Comparison of ENCODE assay signal across 1 cellular context in genomic region chr3:86865506-86865905, GRCh38.
TF ChIP-seq lines count a peak whose summit lies in the region.

No MANE protein-coding gene starts in this region.

TF ChIP-seq in GM23338, 12 proteins besides CTCF, POLR2A, EP300 and RAD21 (continued from another document):
- TF ChIP-seq REST (IDR thresholded peaks at IDR 0.05; ENCODE audit: unreplicated experiment) (no peak), EZH2 (IDR thresholded peaks at IDR 0.05; ENCODE audit: low read depth, unreplicated experiment) (no peak), NANOG (IDR thresholded peaks at IDR 0.05; ENCODE audit: borderline replicate concordance) (no peak), POLR2AphosphoS5 (IDR thresholded peaks at IDR 0.05; ENCODE audit: low read depth) (no peak), EZH2phosphoT487 (IDR thresholded peaks at IDR 0.05; ENCODE audit: unreplicated experiment) (no peak), STAT1 (IDR thresholded peaks at IDR 0.05; ENCODE audit: unreplicated experiment) (no peak), ZNF462 (CRISPR knock-in tag; IDR thresholded peaks at IDR 0.05) (no peak), CREB1 (CRISPR knock-in tag; IDR thresholded peaks at IDR 0.05; ENCODE audit: low read depth) (no peak), ZNF114 (CRISPR knock-in tag; IDR thresholded peaks at IDR 0.05) (no peak)
- TF ChIP-seq, protein P1, sequence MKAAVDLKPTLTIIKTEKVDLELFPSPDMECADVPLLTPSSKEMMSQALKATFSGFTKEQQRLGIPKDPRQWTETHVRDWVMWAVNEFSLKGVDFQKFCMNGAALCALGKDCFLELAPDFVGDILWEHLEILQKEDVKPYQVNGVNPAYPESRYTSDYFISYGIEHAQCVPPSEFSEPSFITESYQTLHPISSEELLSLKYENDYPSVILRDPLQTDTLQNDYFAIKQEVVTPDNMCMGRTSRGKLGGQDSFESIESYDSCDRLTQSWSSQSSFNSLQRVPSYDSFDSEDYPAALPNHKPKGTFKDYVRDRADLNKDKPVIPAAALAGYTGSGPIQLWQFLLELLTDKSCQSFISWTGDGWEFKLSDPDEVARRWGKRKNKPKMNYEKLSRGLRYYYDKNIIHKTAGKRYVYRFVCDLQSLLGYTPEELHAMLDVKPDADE (IDR thresholded peaks at IDR 0.05), result no peak
